Comparison of ENCODE assay signal across 8 cellular contexts in the genomic region with DNA sequence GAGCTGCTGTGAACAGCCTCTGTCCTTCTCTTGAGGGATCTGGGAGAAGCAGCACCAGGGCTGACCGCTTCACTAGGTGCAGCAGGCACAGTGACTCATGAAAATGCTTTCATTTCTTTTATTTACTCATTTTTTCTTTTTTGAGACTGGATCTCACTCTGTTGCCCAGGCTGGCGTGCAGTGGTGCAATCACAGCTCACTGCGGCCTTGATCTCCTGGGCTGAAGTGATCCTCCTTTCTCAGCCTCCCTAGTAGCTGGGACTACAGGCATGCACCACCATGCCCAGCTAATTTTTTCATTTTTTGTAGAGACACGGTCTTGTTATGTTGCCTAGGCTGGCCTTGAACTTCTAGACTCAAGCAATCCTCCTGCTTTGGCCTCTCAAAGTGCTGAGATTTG.
"Had no signal": no experiment of that assay in that cellular context is flagged by ENCODE, and none has a peak within 500 bp of the region (broad histone marks: within the 10 kb centered on the region; RNA-seq: fewer than 3 reads in every experiment).

No MANE protein-coding gene starts in this region.

- FAIRE-seq: G401.6, GM12878, GM12891, GM12892, GM18507, GM19239 had no signal

- H3K4me3 ChIP-seq: GM12878 had no signal

- DNase-seq: GDM1, GF-D8 had no signal

- ATAC-seq: GM12878 had no signal
